ENCODE assay signal across 1 cellular context in the genomic region with DNA sequence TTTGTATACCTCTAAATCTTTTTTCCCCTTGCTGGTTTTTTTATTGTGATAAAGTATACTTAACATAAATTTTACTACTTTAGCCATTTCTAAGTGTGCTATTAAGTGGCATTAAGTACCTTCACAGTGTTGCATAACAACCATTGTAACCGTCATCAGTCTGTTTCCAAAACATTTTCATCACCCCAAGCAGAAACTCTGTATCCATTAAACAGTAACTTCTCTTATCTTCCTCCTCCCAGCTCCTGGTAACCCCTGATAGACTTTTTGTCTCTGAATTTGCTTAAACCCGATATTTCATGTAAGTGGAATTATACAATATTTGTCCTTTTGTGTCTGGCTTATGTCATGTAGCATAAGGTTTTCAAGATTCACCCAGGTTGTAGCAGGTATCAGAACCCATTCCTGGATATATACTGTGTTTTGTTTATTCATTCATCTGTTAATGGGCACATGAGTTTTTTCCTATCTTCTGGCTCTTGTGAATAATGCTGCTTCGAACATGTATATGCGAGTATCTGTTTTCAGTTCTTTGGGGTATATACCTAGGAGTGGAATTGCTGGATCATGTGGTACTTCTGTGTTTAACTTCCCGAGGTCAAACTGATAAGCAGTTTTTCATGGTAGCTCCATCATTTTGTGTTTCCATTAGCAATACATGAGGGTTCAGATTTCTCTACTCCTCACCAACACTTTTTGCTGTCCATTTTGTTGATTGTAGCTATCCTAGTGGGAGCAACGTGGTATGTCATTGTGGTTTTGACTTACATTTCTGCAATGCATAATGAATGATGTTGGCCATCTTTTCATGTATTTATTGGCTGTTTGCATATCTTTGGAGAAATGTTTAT.
TF ChIP-seq lines count a peak whose summit lies in the region.

No MANE protein-coding gene starts in this region.

TF ChIP-seq in IMR-90, 13 proteins besides CTCF, POLR2A, EP300 and RAD21 (continued from another document):
- TF ChIP-seq CHD1 (IDR thresholded peaks at IDR 0.05; ENCODE audit: low read depth, low read length), result no peak
- TF ChIP-seq RFX5 (IDR thresholded peaks at IDR 0.05; ENCODE audit: low read depth, low read length), result no peak
TF ChIP-seq in IMR-90: peak in this region for 4.
